Comparison of ENCODE assay signal across 6 cellular contexts in the genomic region with DNA sequence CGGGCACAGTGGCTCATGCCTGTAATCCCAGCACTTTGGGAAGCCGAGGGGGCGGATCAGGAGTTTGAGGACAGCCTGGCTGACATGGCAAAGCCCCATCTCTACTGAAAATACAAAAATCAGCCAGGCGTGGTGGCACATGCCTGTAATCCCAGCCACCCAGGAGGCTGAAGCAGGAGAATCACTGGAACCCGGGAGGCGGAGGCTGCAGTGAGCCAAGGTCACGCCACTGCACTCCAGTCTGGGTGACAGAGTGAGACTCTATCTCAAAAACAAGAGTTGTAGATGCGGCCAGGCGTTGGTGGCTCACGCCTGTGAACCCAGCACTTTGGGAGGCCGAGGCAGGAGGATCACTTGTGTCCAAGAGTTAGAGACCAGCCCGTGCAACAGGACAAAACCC. TPM values are rescaled to one million over a fixed set of nuclear protein-coding genes. Genes with fewer than 3 reads are reported as not detected.
DNase-seq lines count a peak whose midpoint lies in the region; ATAC-seq, FAIRE-seq and TF ChIP-seq lines count a peak whose summit lies in the region.
"Not testable (repeated sequence)": the region's sequence is repeated elsewhere in the genome, so short reads cannot be mapped to it uniquely, and the experiment has no call there.

No MANE protein-coding gene starts in this region.

- H3K9ac ChIP-seq in Karpas-422 (ENCODE audit: low read length): 0 out of 2 replicates have a peak overlapping the region, but pooled peaks have one; percentile 3
- not testable (repeated sequence) for H3K9ac ChIP-seq in kidney (ENCODE audit: low read length in 2 of 2)

- H3K36me3 ChIP-seq in CD4-positive, CD25-positive, alpha-beta regulatory T cell (ENCODE audit: control insufficient read depth, insufficient read depth, low read length): peaks cover 15% of the 10 kb centered on the region
- H3K36me3 ChIP-seq in Karpas-422 (ENCODE audit: insufficient read depth, low read length): not testable (repeated sequence)
- H3K36me3 ChIP-seq in kidney (ENCODE audit: control insufficient read depth in 1 of 2, insufficient read depth in 2 of 2, low read length in 2 of 2): peaks cover 9 to 13% of the 10 kb centered on the region in 2 donors

- H3K4me3 Mint-ChIP-seq in CD4-positive, CD25-positive, alpha-beta regulatory T cell: peak overlapping the region; percentile 69 to 83 (median 74)
- H3K4me3 Mint-ChIP-seq in activated CD4-positive, alpha-beta memory T cell treated with anti-CD3 and anti-CD28 coated beads, Interleukin-2, amount 10 ng/mL, durations not matched to agents 7 days and 5 days: peak overlapping the region; percentile 60
- peak overlapping the region; percentile 44 for H3K4me3 Mint-ChIP-seq in activated naive CD8-positive, alpha-beta T cell treated with anti-CD3 and anti-CD28 coated beads, Interleukin-2, amount 10 ng/mL, durations not matched to agents 7 days and 5 days
- H3K4me3 Mint-ChIP-seq in progenitor cell of endocrine pancreas (ENCODE audit: low read depth): peak overlapping the region; percentile 61

- CTCF ChIA-PET in activated CD4-positive, alpha-beta memory T cell treated with anti-CD3 and anti-CD28 coated beads, Interleukin-2, amount 10 ng/mL, durations not matched to agents 7 days and 5 days (lab: Charles Lee): interaction anchor here (0.6 to 2.9 kb wide), 6 partner anchors 12 to 115 kb away, joined by 3 to 34 read pairs (median 4); partner anchors contain the start of genes CCDC142, INO80B, TTC31 and WBP1

- ATAC-seq in CD4-positive, CD25-positive, alpha-beta regulatory T cell (ENCODE audit: low read depth in 2 of 2); activated naive CD8-positive, alpha-beta T cell treated with anti-CD3 and anti-CD28 coated beads, Interleukin-2, amount 10 ng/mL, durations not matched to agents 7 days and 5 days (ENCODE audit: low read depth): not testable (repeated sequence)

- H3K79me2 ChIP-seq in Karpas-422 (ENCODE audit: low read length): peaks cover 15% of the 10 kb centered on the region

- peak overlapping the region in 2 of 3 donors; percentile 76 to 84 for H3K27ac Mint-ChIP-seq in CD4-positive, CD25-positive, alpha-beta regulatory T cell
- H3K27ac Mint-ChIP-seq in activated CD4-positive, alpha-beta memory T cell treated with anti-CD3 and anti-CD28 coated beads, Interleukin-2, amount 10 ng/mL, durations not matched to agents 7 days and 5 days: peak overlapping the region; percentile 83
- peak overlapping the region; percentile 61 for H3K27ac Mint-ChIP-seq in activated naive CD8-positive, alpha-beta T cell treated with anti-CD3 and anti-CD28 coated beads, Interleukin-2, amount 10 ng/mL, durations not matched to agents 7 days and 5 days
- not testable (repeated sequence) for H3K27ac Mint-ChIP-seq in progenitor cell of endocrine pancreas

- peaks cover 5 to 32% (median 19%) of the 10 kb centered on the region in 4 donors for H3K4me1 Mint-ChIP-seq in CD4-positive, CD25-positive, alpha-beta regulatory T cell
- peaks cover 43% of the 10 kb centered on the region for H3K4me1 Mint-ChIP-seq in activated CD4-positive, alpha-beta memory T cell treated with anti-CD3 and anti-CD28 coated beads, Interleukin-2, amount 10 ng/mL, durations not matched to agents 7 days and 5 days
- H3K4me1 Mint-ChIP-seq in activated naive CD8-positive, alpha-beta T cell treated with anti-CD3 and anti-CD28 coated beads, Interleukin-2, amount 10 ng/mL, durations not matched to agents 7 days and 5 days: peaks cover 16% of the 10 kb centered on the region
- peaks cover 17% of the 10 kb centered on the region for H3K4me1 Mint-ChIP-seq in progenitor cell of endocrine pancreas (ENCODE audit: low read depth)

- TF ChIP-seq CTCF in kidney (IDR thresholded peaks at IDR 0.05; ENCODE audit: borderline replicate concordance, extremely low read depth, insufficient read depth); progenitor cell of endocrine pancreas (IDR thresholded peaks at IDR 0.05; ENCODE audit: unreplicated experiment): not testable (repeated sequence)

- not testable (repeated sequence) for H3K27me3 Mint-ChIP-seq in CD4-positive, CD25-positive, alpha-beta regulatory T cell; activated CD4-positive, alpha-beta memory T cell treated with anti-CD3 and anti-CD28 coated beads, Interleukin-2, amount 10 ng/mL, durations not matched to agents 7 days and 5 days; activated naive CD8-positive, alpha-beta T cell treated with anti-CD3 and anti-CD28 coated beads, Interleukin-2, amount 10 ng/mL, durations not matched to agents 7 days and 5 days; progenitor cell of endocrine pancreas

- POLR2A ChIA-PET in activated CD4-positive, alpha-beta memory T cell treated with anti-CD3 and anti-CD28 coated beads, Interleukin-2, amount 10 ng/mL, durations not matched to agents 7 days and 5 days (lab: Charles Lee): interaction anchor here (2.0 to 4.0 kb wide), 4 partner anchors 11 to 28 kb away, joined by 5 to 81 read pairs (median 24); partner anchors contain the start of genes CCDC142, LBX2, TTC31 and WBP1
- POLR2A ChIA-PET in activated naive CD8-positive, alpha-beta T cell treated with anti-CD3 and anti-CD28 coated beads, Interleukin-2, amount 10 ng/mL, durations not matched to agents 7 days and 5 days (lab: Charles Lee): interaction anchor here (0.7 to 3.3 kb wide), 7 partner anchors 9 to 377 kb away, joined by 4 to 61 read pairs (median 8); partner anchors contain the start of genes AUP1, CCDC142, HTRA2 and INO80B

- intact Hi-C loops in kidney (cut with DNase I): not testable (repeated sequence)

- peaks cover 30% of the 10 kb centered on the region for H3K4me1 ChIP-seq in CD4-positive, CD25-positive, alpha-beta regulatory T cell (ENCODE audit: control insufficient read depth, insufficient read depth, low read length, poor library complexity, severe bottlenecking)
- H3K4me1 ChIP-seq in Karpas-422 (ENCODE audit: low read length): peaks cover 28% of the 10 kb centered on the region
- not testable (repeated sequence) for H3K4me1 ChIP-seq in kidney (ENCODE audit: control insufficient read depth in 1 of 2, insufficient read depth in 1 of 2, low read depth in 1 of 2, low read length in 2 of 2)

- not testable (repeated sequence) for DNase-seq in CD4-positive, CD25-positive, alpha-beta regulatory T cell; Karpas-422; activated CD4-positive, alpha-beta memory T cell treated with anti-CD3 and anti-CD28 coated beads, Interleukin-2, amount 10 ng/mL, durations not matched to agents 7 days and 5 days; activated naive CD8-positive, alpha-beta T cell treated with anti-CD3 and anti-CD28 coated beads, Interleukin-2, amount 10 ng/mL, durations not matched to agents 7 days and 5 days; progenitor cell of endocrine pancreas (ENCODE audit: low spot score, unreplicated experiment)
- peak; percentile 65 for DNase-seq in kidney

- not testable (repeated sequence) for H3K27ac ChIP-seq in CD4-positive, CD25-positive, alpha-beta regulatory T cell (ENCODE audit: insufficient read depth, low read length, poor library complexity, severe bottlenecking); Karpas-422 (ENCODE audit: low read length); kidney (ENCODE audit: low read depth in 2 of 2, low read length in 2 of 2)

- not testable (repeated sequence) for H4K20me1 ChIP-seq in Karpas-422 (ENCODE audit: insufficient read depth, low read depth, low read length)

- peak overlapping the region; percentile 92 for H3K4me2 ChIP-seq in Karpas-422 (ENCODE audit: low read depth, low read length, poor library complexity, severe bottlenecking)

- H3K9me3 ChIP-seq in CD4-positive, CD25-positive, alpha-beta regulatory T cell (ENCODE audit: control insufficient read depth in 2 of 2, low read length in 2 of 2); Karpas-422 (ENCODE audit: low read length); kidney (ENCODE audit: control insufficient read depth in 1 of 2, low read length in 2 of 2): not testable (repeated sequence)

- H3K27me3 ChIP-seq in CD4-positive, CD25-positive, alpha-beta regulatory T cell (ENCODE audit: control insufficient read depth, insufficient read depth, low read length); Karpas-422 (ENCODE audit: low read length): not testable (repeated sequence)

- not testable (repeated sequence) for H2AFZ ChIP-seq in Karpas-422 (ENCODE audit: low read length)

- not testable (repeated sequence) for H3K4me3 ChIP-seq in CD4-positive, CD25-positive, alpha-beta regulatory T cell (ENCODE audit: low read depth, low read length); Karpas-422 (ENCODE audit: low read length); kidney (ENCODE audit: low read length in 2 of 2)

- FAIRE-seq in kidney (lab: Jason Lieb, UNC): not testable (repeated sequence)

- H3K9me2 ChIP-seq in Karpas-422 (replicated peaks; ENCODE audit: insufficient read depth, low read length): not testable (repeated sequence)

- H3K36me3 Mint-ChIP-seq in CD4-positive, CD25-positive, alpha-beta regulatory T cell: peaks cover 16% of the 10 kb centered on the region
- H3K36me3 Mint-ChIP-seq in activated CD4-positive, alpha-beta memory T cell treated with anti-CD3 and anti-CD28 coated beads, Interleukin-2, amount 10 ng/mL, durations not matched to agents 7 days and 5 days (ENCODE audit: low read depth): peaks cover 39% of the 10 kb centered on the region
- not testable (repeated sequence) for H3K36me3 Mint-ChIP-seq in activated naive CD8-positive, alpha-beta T cell treated with anti-CD3 and anti-CD28 coated beads, Interleukin-2, amount 10 ng/mL, durations not matched to agents 7 days and 5 days; progenitor cell of endocrine pancreas (ENCODE audit: insufficient read depth)

- not testable (repeated sequence) for H3K9me3 Mint-ChIP-seq in CD4-positive, CD25-positive, alpha-beta regulatory T cell; activated CD4-positive, alpha-beta memory T cell treated with anti-CD3 and anti-CD28 coated beads, Interleukin-2, amount 10 ng/mL, durations not matched to agents 7 days and 5 days; activated naive CD8-positive, alpha-beta T cell treated with anti-CD3 and anti-CD28 coated beads, Interleukin-2, amount 10 ng/mL, durations not matched to agents 7 days and 5 days; progenitor cell of endocrine pancreas (ENCODE audit: low read depth)

RNA-seq across cellular contexts. Expression of gene MRPL53, which starts 1.7 kb away (rescaled TPM):
- total RNA-seq in CD4-positive, CD25-positive, alpha-beta regulatory T cell: 57.2 TPM
- polyA plus RNA-seq in CD4-positive, CD25-positive, alpha-beta regulatory T cell: 100 to 1,000 TPM; 120 to 163 (median 137) TPM
- 91.4 and 144 TPM in 2 replicates for total RNA-seq in Karpas-422 (2014; rRNA removed; shearing (Covaris generic); ENCODE audit: low replicate concordance)
- 100 to 1,000 TPM; 115 to 126 TPM for total RNA-seq in activated CD4-positive, alpha-beta memory T cell treated with anti-CD3 and anti-CD28 coated beads, Interleukin-2, amount 10 ng/mL, durations not matched to agents 7 days and 5 days
- total RNA-seq in activated naive CD8-positive, alpha-beta T cell treated with anti-CD3 and anti-CD28 coated beads, Interleukin-2, amount 10 ng/mL, durations not matched to agents 7 days and 5 days: 10 to 100 TPM; 91.6 to 92.1 TPM
- total RNA-seq in kidney (85.1 TPM), progenitor cell of endocrine pancreas (61.3 and 64.1 TPM in 2 replicates)
- 157 TPM for polyA plus RNA-seq in kidney (ENCODE audit: insufficient read depth, low read depth, low replicate concordance)

RNA-seq across cellular contexts. Expression of gene MOGS, which starts 5.6 kb away (rescaled TPM):
- total RNA-seq in CD4-positive, CD25-positive, alpha-beta regulatory T cell: 56.8 TPM
- 10 to 100 TPM; 31.7 to 38.0 (median 34.8) TPM for polyA plus RNA-seq in CD4-positive, CD25-positive, alpha-beta regulatory T cell
- total RNA-seq in Karpas-422 (2014; rRNA removed; shearing (Covaris generic); ENCODE audit: low replicate concordance): 69.1 and 95.6 TPM in 2 replicates
- 10 to 100 TPM; 70.3 to 73.1 TPM for total RNA-seq in activated CD4-positive, alpha-beta memory T cell treated with anti-CD3 and anti-CD28 coated beads, Interleukin-2, amount 10 ng/mL, durations not matched to agents 7 days and 5 days
- total RNA-seq in activated naive CD8-positive, alpha-beta T cell treated with anti-CD3 and anti-CD28 coated beads, Interleukin-2, amount 10 ng/mL, durations not matched to agents 7 days and 5 days: 10 to 100 TPM; 66.1 to 68.7 TPM
- total RNA-seq in kidney: 51.9 TPM
- 27.5 TPM for polyA plus RNA-seq in kidney (ENCODE audit: insufficient read depth, low read depth, low replicate concordance)
- total RNA-seq in progenitor cell of endocrine pancreas: 67.9 and 71.5 TPM in 2 replicates

RNA-seq across cellular contexts. Expression of gene CCDC142, which starts 12.1 kb away (rescaled TPM):
- 15.8 TPM for total RNA-seq in CD4-positive, CD25-positive, alpha-beta regulatory T cell
- 10 to 100 TPM in 3 of 4 donors, 1 to 10 TPM in 1; 8.9 to 14.9 (median 10.4) TPM for polyA plus RNA-seq in CD4-positive, CD25-positive, alpha-beta regulatory T cell
- 47.7 and 50.5 TPM in 2 replicates for total RNA-seq in Karpas-422 (2014; rRNA removed; shearing (Covaris generic); ENCODE audit: low replicate concordance)
- total RNA-seq in activated CD4-positive, alpha-beta memory T cell treated with anti-CD3 and anti-CD28 coated beads, Interleukin-2, amount 10 ng/mL, durations not matched to agents 7 days and 5 days: 10 to 100 TPM; 20.9 to 25.0 TPM
- total RNA-seq in activated naive CD8-positive, alpha-beta T cell treated with anti-CD3 and anti-CD28 coated beads, Interleukin-2, amount 10 ng/mL, durations not matched to agents 7 days and 5 days: 10 to 100 TPM; 36.8 to 37.1 TPM
- total RNA-seq in kidney: 23.1 TPM
- 2.8 TPM for polyA plus RNA-seq in kidney (ENCODE audit: insufficient read depth, low read depth, low replicate concordance)
- total RNA-seq in progenitor cell of endocrine pancreas: 39.9 and 42.0 TPM in 2 replicates

RNA-seq across cellular contexts. Expression of gene TTC31, which starts 12.1 kb away (rescaled TPM):
- 38.7 TPM for total RNA-seq in CD4-positive, CD25-positive, alpha-beta regulatory T cell
- 10 to 100 TPM; 21.7 to 24.7 (median 22.7) TPM for polyA plus RNA-seq in CD4-positive, CD25-positive, alpha-beta regulatory T cell
- total RNA-seq in Karpas-422 (2014; rRNA removed; shearing (Covaris generic); ENCODE audit: low replicate concordance): 47.5 and 54.9 TPM in 2 replicates
- total RNA-seq in activated CD4-positive, alpha-beta memory T cell treated with anti-CD3 and anti-CD28 coated beads, Interleukin-2, amount 10 ng/mL, durations not matched to agents 7 days and 5 days: 10 to 100 TPM; 42.3 to 42.9 TPM
- total RNA-seq in activated naive CD8-positive, alpha-beta T cell treated with anti-CD3 and anti-CD28 coated beads, Interleukin-2, amount 10 ng/mL, durations not matched to agents 7 days and 5 days: 10 to 100 TPM; 44.1 to 46.2 TPM
- total RNA-seq in kidney (29.1 TPM), progenitor cell of endocrine pancreas (32.2 and 34.8 TPM in 2 replicates)
- 11.5 TPM for polyA plus RNA-seq in kidney (ENCODE audit: insufficient read depth, low read depth, low replicate concordance)

RNA-seq across cellular contexts. Expression of gene WBP1, which starts 12.5 kb away (rescaled TPM):
- total RNA-seq in CD4-positive, CD25-positive, alpha-beta regulatory T cell: 79.5 TPM
- polyA plus RNA-seq in CD4-positive, CD25-positive, alpha-beta regulatory T cell: 10 to 100 TPM; 33.5 to 46.7 (median 37.2) TPM
- total RNA-seq in Karpas-422 (2014; rRNA removed; shearing (Covaris generic); ENCODE audit: low replicate concordance): 124 and 149 TPM in 2 replicates
- total RNA-seq in activated CD4-positive, alpha-beta memory T cell treated with anti-CD3 and anti-CD28 coated beads, Interleukin-2, amount 10 ng/mL, durations not matched to agents 7 days and 5 days: 10 to 100 TPM; 58.3 to 60.4 TPM
- total RNA-seq in activated naive CD8-positive, alpha-beta T cell treated with anti-CD3 and anti-CD28 coated beads, Interleukin-2, amount 10 ng/mL, durations not matched to agents 7 days and 5 days: 10 to 100 TPM; 66.8 to 69.6 TPM
- total RNA-seq in kidney: 83.9 TPM
- 150 TPM for polyA plus RNA-seq in kidney (ENCODE audit: insufficient read depth, low read depth, low replicate concordance)
- 127 and 140 TPM in 2 replicates for total RNA-seq in progenitor cell of endocrine pancreas
